1 cellular context compared by ENCODE assay signal in genomic region chr5:126777257-126777973, GRCh38.
TF ChIP-seq lines count a peak whose summit lies in the region.

No MANE protein-coding gene starts in this region.

TF ChIP-seq in HepG2, 621 proteins besides CTCF, POLR2A, EP300 and RAD21 (continues in another document):
- TF ChIP-seq, protein P1, sequence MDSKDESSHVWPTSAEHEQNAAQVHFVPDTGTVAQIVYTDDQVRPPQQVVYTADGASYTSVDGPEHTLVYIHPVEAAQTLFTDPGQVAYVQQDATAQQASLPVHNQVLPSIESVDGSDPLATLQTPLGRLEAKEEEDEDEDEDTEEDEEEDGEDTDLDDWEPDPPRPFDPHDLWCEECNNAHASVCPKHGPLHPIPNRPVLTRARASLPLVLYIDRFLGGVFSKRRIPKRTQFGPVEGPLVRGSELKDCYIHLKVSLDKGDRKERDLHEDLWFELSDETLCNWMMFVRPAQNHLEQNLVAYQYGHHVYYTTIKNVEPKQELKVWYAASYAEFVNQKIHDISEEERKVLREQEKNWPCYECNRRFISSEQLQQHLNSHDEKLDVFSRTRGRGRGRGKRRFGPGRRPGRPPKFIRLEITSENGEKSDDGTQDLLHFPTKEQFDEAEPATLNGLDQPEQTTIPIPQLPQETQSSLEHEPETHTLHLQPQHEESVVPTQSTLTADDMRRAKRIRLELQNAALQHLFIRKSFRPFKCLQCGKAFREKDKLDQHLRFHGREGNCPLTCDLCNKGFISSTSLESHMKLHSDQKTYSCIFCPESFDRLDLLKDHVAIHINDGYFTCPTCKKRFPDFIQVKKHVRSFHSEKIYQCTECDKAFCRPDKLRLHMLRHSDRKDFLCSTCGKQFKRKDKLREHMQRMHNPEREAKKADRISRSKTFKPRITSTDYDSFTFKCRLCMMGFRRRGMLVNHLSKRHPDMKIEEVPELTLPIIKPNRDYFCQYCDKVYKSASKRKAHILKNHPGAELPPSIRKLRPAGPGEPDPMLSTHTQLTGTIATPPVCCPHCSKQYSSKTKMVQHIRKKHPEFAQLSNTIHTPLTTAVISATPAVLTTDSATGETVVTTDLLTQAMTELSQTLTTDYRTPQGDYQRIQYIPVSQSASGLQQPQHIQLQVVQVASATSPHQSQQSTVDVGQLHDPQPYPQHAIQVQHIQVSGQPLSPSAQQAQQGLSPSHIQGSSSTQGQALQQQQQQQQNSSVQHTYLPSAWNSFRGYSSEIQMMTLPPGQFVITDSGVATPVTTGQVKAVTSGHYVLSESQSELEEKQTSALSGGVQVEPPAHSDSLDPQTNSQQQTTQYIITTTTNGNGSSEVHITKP (CRISPR knock-in tag; IDR thresholded peaks at IDR 0.05; ENCODE audit: low read depth), result no peak
- no peak for TF ChIP-seq TRIM22 (IDR thresholded peaks at IDR 0.05)
- 0 out of 2 replicates have a peak, but pooled peaks have one; percentile 46 for TF ChIP-seq ZBTB46 (CRISPR knock-in tag; IDR thresholded peaks at IDR 0.05; ENCODE audit: borderline replicate concordance)
- peak; percentile 47; the same call in 1 of the 2 replicates for TF ChIP-seq HIC2 (CRISPR knock-in tag; IDR thresholded peaks at IDR 0.05; ENCODE audit: low read depth)
- peak; percentile 51; the same call in 1 of the 2 replicates for TF ChIP-seq HDAC1 (CRISPR knock-in tag; IDR thresholded peaks at IDR 0.05)
- no peak for TF ChIP-seq MAFK (conservative IDR thresholded peaks at IDR 0.05 in 1 of 2, IDR thresholded peaks at IDR 0.05 in 1 of 2; ENCODE audit: low read length in 2 of 2)
- no peak for TF ChIP-seq HNF1A (IDR thresholded peaks at IDR 0.05; ENCODE audit: low read depth)
- TF ChIP-seq HNF1A (CRISPR knock-in tag; IDR thresholded peaks at IDR 0.05; ENCODE audit: borderline replicate concordance), result no peak; the same call in 1 of the 2 replicates
- TF ChIP-seq RFXANK (CRISPR knock-in tag; IDR thresholded peaks at IDR 0.05), result no peak
- TF ChIP-seq PLRG1 (conservative IDR thresholded peaks at IDR 0.05), result no peak
- no peak for TF ChIP-seq RORA (CRISPR knock-in tag; IDR thresholded peaks at IDR 0.05)
- peak; percentile 27 for TF ChIP-seq ASH2L (IDR thresholded peaks at IDR 0.05; ENCODE audit: insufficient read length, low read depth, low read length)
- TF ChIP-seq, protein P2, sequence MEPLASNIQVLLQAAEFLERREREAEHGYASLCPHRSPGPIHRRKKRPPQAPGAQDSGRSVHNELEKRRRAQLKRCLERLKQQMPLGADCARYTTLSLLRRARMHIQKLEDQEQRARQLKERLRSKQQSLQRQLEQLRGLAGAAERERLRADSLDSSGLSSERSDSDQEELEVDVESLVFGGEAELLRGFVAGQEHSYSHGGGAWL (CRISPR knock-in tag; IDR thresholded peaks at IDR 0.05), result peak; percentile 15; the same call in 1 of the 2 replicates
- TF ChIP-seq THYN1 (CRISPR knock-in tag; IDR thresholded peaks at IDR 0.05; ENCODE audit: borderline replicate concordance, low read depth), result no peak
- TF ChIP-seq GTF2F1 (IDR thresholded peaks at IDR 0.05; ENCODE audit: low read length), result no peak
- no peak for TF ChIP-seq HCFC1 (IDR thresholded peaks at IDR 0.05; ENCODE audit: low read depth, low read length)
- peak; percentile 71; the same call in 1 of the 2 replicates for TF ChIP-seq ZNF138 (CRISPR knock-in tag; IDR thresholded peaks at IDR 0.05; ENCODE audit: low read depth)
- TF ChIP-seq ZNF225 (CRISPR knock-in tag; IDR thresholded peaks at IDR 0.05), result no peak
- TF ChIP-seq PHB2 (IDR thresholded peaks at IDR 0.05; ENCODE audit: partially characterized antibody), result no peak
- no peak for TF ChIP-seq MAFF (IDR thresholded peaks at IDR 0.05; ENCODE audit: low read depth, low read length)
- no peak for TF ChIP-seq ZNF24 (IDR thresholded peaks at IDR 0.05)
- 0 out of 2 replicates have a peak, but pooled peaks have one; percentile 2 for TF ChIP-seq ARID5B (CRISPR knock-in tag; IDR thresholded peaks at IDR 0.05)
- TF ChIP-seq NR2C2 (CRISPR knock-in tag; IDR thresholded peaks at IDR 0.05; ENCODE audit: borderline replicate concordance), result peak; percentile 12
- no peak for TF ChIP-seq IRF2 (CRISPR knock-in tag; IDR thresholded peaks at IDR 0.05)
- TF ChIP-seq ZFX (CRISPR knock-in tag; IDR thresholded peaks at IDR 0.05; ENCODE audit: low read depth), result peak; percentile 65
- no peak; the same call in 1 of the 2 replicates for TF ChIP-seq ZNF710 (CRISPR knock-in tag; IDR thresholded peaks at IDR 0.05; ENCODE audit: borderline replicate concordance)
- peak; percentile 70; the same call in 1 of the 2 replicates for TF ChIP-seq MTERF4 (CRISPR knock-in tag; IDR thresholded peaks at IDR 0.05)
- TF ChIP-seq YY1 (IDR thresholded peaks at IDR 0.05; ENCODE audit: insufficient read depth, insufficient replicate concordance, low read depth, low read length), result peak; percentile 71
- 0 out of 2 replicates have a peak, but pooled peaks have one; percentile 56 for TF ChIP-seq ZNF83 (CRISPR knock-in tag; IDR thresholded peaks at IDR 0.05; ENCODE audit: borderline replicate concordance)
